12 cellular contexts compared by ENCODE assay signal in genomic region chr14:74562515-74563232, GRCh38. TPM values are rescaled to one million over a fixed set of nuclear protein-coding genes. Genes with fewer than 3 reads are reported as not detected.
A peak's percentile ranks its signal among the peaks of the same experiment; 100 is the strongest.
DNase-seq lines count a peak whose midpoint lies in the region; ATAC-seq and TF ChIP-seq lines count a peak whose summit lies in the region.
"Had no signal": no experiment of that assay in that cellular context is flagged by ENCODE, and none has a peak within 500 bp of the region (broad histone marks: within the 10 kb centered on the region; RNA-seq: fewer than 3 reads in every experiment).

No MANE protein-coding gene starts in this region.

- H3K9me3 Mint-ChIP-seq in type B pancreatic cell, result no peaks in the 10 kb centered on the region
- no peaks in the 10 kb centered on the region for H3K9me3 Mint-ChIP-seq in natural killer cell treated with Interleukin-12 subunit alpha and Interleukin-12 subunit beta and Interleukin-15 and Interleukin-18, amount 100 ng/mL, for 72 hours
- H3K9me3 Mint-ChIP-seq: stimulated activated naive B cell treated with anti-CD40 and anti-IgM and Interleukin-4, amounts not matched to agents 10 μg/mL and 1 μg/mL and 100 μg/mL, for 72 hours; T-helper 2 cell treated with Interferon-gamma antibody and Interleukin-4, amounts not matched to agents 5 μg/mL and 100 μg/mL, for 36 hours had no signal

- peaks cover 16% of the 10 kb centered on the region for H3K4me1 Mint-ChIP-seq in type B pancreatic cell (ENCODE audit: unreplicated experiment)
- H3K4me1 Mint-ChIP-seq in natural killer cell treated with Interleukin-12 subunit alpha and Interleukin-12 subunit beta and Interleukin-15 and Interleukin-18, amount 100 ng/mL, for 72 hours (ENCODE audit: low read depth in 2 of 2), result peaks cover 0 to 2% of the 10 kb centered on the region in 2 donors
- H3K4me1 Mint-ChIP-seq: stimulated activated naive B cell treated with anti-CD40 and anti-IgM and Interleukin-4, amounts not matched to agents 10 μg/mL and 1 μg/mL and 100 μg/mL, for 72 hours had no signal

- TF ChIP-seq CTCF in ascending aorta (IDR thresholded peaks at IDR 0.05) (no peak), type B pancreatic cell (conservative IDR thresholded peaks at IDR 0.05) (no peak), GM13977 (IDR thresholded peaks at IDR 0.05; ENCODE audit: extremely low read depth, insufficient read depth, missing control alignments) (no peak)

- H3K27ac ChIP-seq in ascending aorta, result peak overlapping the region; percentile 12 to 57
- H3K27ac ChIP-seq: neutrophil had no signal

- ATAC-seq in natural killer cell treated with Interleukin-12 subunit alpha and Interleukin-12 subunit beta and Interleukin-15 and Interleukin-18, amount 100 ng/mL, for 72 hours, result no peak
- ATAC-seq: stimulated activated naive B cell treated with anti-CD40 and anti-IgM and Interleukin-4, amounts not matched to agents 10 μg/mL and 1 μg/mL and 100 μg/mL, for 72 hours had no signal

- DNase-seq in NCI-H2227 (lab: John Stamatoyannopoulos, UW; ENCODE audit: unreplicated experiment) (peak; percentile 13), NCI-H2227 treated with DMSO at 0.1 percent for 48 hours (lab: John Stamatoyannopoulos, UW) (no peak), ascending aorta (ENCODE audit: low spot score in 2 of 2) (no peak), iris pigment epithelial cell (ENCODE audit: low read depth) (peak; percentile 46), type B pancreatic cell (ENCODE audit: extremely low spot score, unreplicated experiment) (no peak), GM13977 (ENCODE audit: low spot score) (no peak), GM19238 (ENCODE audit: insufficient read length, low spot score) (no peak)
- no peak for DNase-seq in natural killer cell treated with Interleukin-12 subunit alpha and Interleukin-12 subunit beta and Interleukin-15 and Interleukin-18, amount 100 ng/mL, for 72 hours (ENCODE audit: low spot score)
- DNase-seq: NCI-H1105; stimulated activated naive B cell treated with anti-CD40 and anti-IgM and Interleukin-4, amounts not matched to agents 10 μg/mL and 1 μg/mL and 100 μg/mL, for 72 hours had no signal

- no peaks in the 10 kb centered on the region for H3K36me3 Mint-ChIP-seq in type B pancreatic cell
- no peaks in the 10 kb centered on the region for H3K36me3 Mint-ChIP-seq in natural killer cell treated with Interleukin-12 subunit alpha and Interleukin-12 subunit beta and Interleukin-15 and Interleukin-18, amount 100 ng/mL, for 72 hours
- H3K36me3 Mint-ChIP-seq: stimulated activated naive B cell treated with anti-CD40 and anti-IgM and Interleukin-4, amounts not matched to agents 10 μg/mL and 1 μg/mL and 100 μg/mL, for 72 hours had no signal

- intact Hi-C loops in ascending aorta (cut with DNase I), result no loop called here

- peak overlapping the region in 1 of 2 donors; percentile 12 for H3K4me3 ChIP-seq in ascending aorta

- H3K4me1 ChIP-seq in ascending aorta, result peaks cover 28 to 61% of the 10 kb centered on the region in 2 donors

- in situ Hi-C loops in GM13977 (cut with MboI; ENCODE audit: low pct_unique_long_range_greater_than_20kb, low sequenced_read_pairs, unreplicated experiment), result no loop called here

- H3K27me3 ChIP-seq in ascending aorta, result no peaks in the 10 kb centered on the region

- no peaks in the 10 kb centered on the region for H3K27me3 Mint-ChIP-seq in type B pancreatic cell
- peaks cover 28 to 31% of the 10 kb centered on the region in 2 donors for H3K27me3 Mint-ChIP-seq in natural killer cell treated with Interleukin-12 subunit alpha and Interleukin-12 subunit beta and Interleukin-15 and Interleukin-18, amount 100 ng/mL, for 72 hours
- H3K27me3 Mint-ChIP-seq: stimulated activated naive B cell treated with anti-CD40 and anti-IgM and Interleukin-4, amounts not matched to agents 10 μg/mL and 1 μg/mL and 100 μg/mL, for 72 hours had no signal

- peak overlapping the region; percentile 9 for H3K4me3 Mint-ChIP-seq in type B pancreatic cell
- no peak overlapping the region for H3K4me3 Mint-ChIP-seq in natural killer cell treated with Interleukin-12 subunit alpha and Interleukin-12 subunit beta and Interleukin-15 and Interleukin-18, amount 100 ng/mL, for 72 hours
- H3K4me3 Mint-ChIP-seq: stimulated activated naive B cell treated with anti-CD40 and anti-IgM and Interleukin-4, amounts not matched to agents 10 μg/mL and 1 μg/mL and 100 μg/mL, for 72 hours; T-helper 2 cell treated with Interferon-gamma antibody and Interleukin-4, amounts not matched to agents 5 μg/mL and 100 μg/mL, for 36 hours had no signal

- H3K36me3 ChIP-seq in ascending aorta, result peaks cover 0 to 6% of the 10 kb centered on the region in 2 donors
- H3K36me3 ChIP-seq: neutrophil had no signal

- no peak overlapping the region for H3K27ac Mint-ChIP-seq in type B pancreatic cell
- no peak overlapping the region for H3K27ac Mint-ChIP-seq in natural killer cell treated with Interleukin-12 subunit alpha and Interleukin-12 subunit beta and Interleukin-15 and Interleukin-18, amount 100 ng/mL, for 72 hours
- H3K27ac Mint-ChIP-seq: stimulated activated naive B cell treated with anti-CD40 and anti-IgM and Interleukin-4, amounts not matched to agents 10 μg/mL and 1 μg/mL and 100 μg/mL, for 72 hours; T-helper 2 cell treated with Interferon-gamma antibody and Interleukin-4, amounts not matched to agents 5 μg/mL and 100 μg/mL, for 36 hours had no signal

- H3K9me3 ChIP-seq in ascending aorta, result no peaks in the 10 kb centered on the region
- H3K9me3 ChIP-seq: neutrophil had no signal

RNA-seq across cellular contexts. Expression of gene LTBP2, which starts 49.4 kb away (rescaled TPM):
- 383 TPM for total RNA-seq in ascending aorta
- 1.1 and 2.4 TPM in 2 replicates for total RNA-seq in type B pancreatic cell (ENCODE audit: low replicate concordance)
- total RNA-seq in natural killer cell treated with Interleukin-12 subunit alpha and Interleukin-12 subunit beta and Interleukin-15 and Interleukin-18, amount 100 ng/mL, for 72 hours, result under 1 TPM; 0.55 to 0.73 TPM

Comparison
In these comparisons a context has a peak if more than half of its experiments do, and no peak if none do; other contexts are left out.
1. DNase-seq: peak in NCI-H2227 (single experiment) and iris pigment epithelial cell (single experiment); none in NCI-H2227 treated with DMSO at 0.1 percent for 48 hours (single experiment), ascending aorta (0 of 2), type B pancreatic cell (single experiment), natural killer cell treated with Interleukin-12 subunit alpha and Interleukin-12 subunit beta and Interleukin-15 and Interleukin-18, amount 100 ng/mL, for 72 hours (single experiment), GM13977 (single experiment) and GM19238 (single experiment).
2. RNA of gene LTBP2, which starts 49.4 kb away (total RNA-seq): 383 TPM in ascending aorta (single experiment); 1.1 to 2.4 TPM in type B pancreatic cell and 0.55 to 0.73 TPM in natural killer cell treated with Interleukin-12 subunit alpha and Interleukin-12 subunit beta and Interleukin-15 and Interleukin-18, amount 100 ng/mL, for 72 hours; every median in the first group is over 100 times any median in the second.